In genomic region chr6:6330407-6330806, GRCh38 we compare ENCODE assay signal across 19 cellular contexts. TPM values are rescaled to one million over a fixed set of nuclear protein-coding genes. Genes with fewer than 3 reads are reported as not detected.
"Had no signal": no experiment of that assay in that cellular context is flagged by ENCODE, and none has a peak within 500 bp of the region (broad histone marks: within the 10 kb centered on the region; RNA-seq: fewer than 3 reads in every experiment).

No MANE protein-coding gene starts in this region.

- H3K4me1 ChIP-seq: body of pancreas, gastroesophageal sphincter, neural progenitor cell, pancreas had no signal

- ATAC-seq: body of pancreas; effector memory CD8-positive, alpha-beta T cell; gastroesophageal sphincter; pancreas had no signal

- H3K9me3 Mint-ChIP-seq: activated CD4-positive, alpha-beta T cell treated with anti-CD3 and anti-CD28 coated beads, Interleukin-2, amount 10 ng/mL, durations not matched to agents 7 days and 5 days; activated T-helper 2 cell treated with anti-CD3 and anti-CD28 coated beads, Interferon-gamma antibody, Interleukin-2, Interleukin-4, amounts not matched to agents 10 μg/mL and 5 μg/mL and 100 μg/mL, durations not matched to agents 14 hours and 24 hours and 36 hours; effector memory CD8-positive, alpha-beta T cell; neural progenitor cell; T-helper 1 cell treated with Interleukin-12 subunit alpha and Interleukin-12 subunit beta and Interleukin-4 antibody, amounts not matched to agents 30 μg/mL and 1 μg/mL, for 36 hours had no signal

- H3K36me3 ChIP-seq: gastroesophageal sphincter, neural progenitor cell, pancreas had no signal

- H3K9me3 ChIP-seq: body of pancreas, pancreas had no signal

- H3K27ac Mint-ChIP-seq: activated CD4-positive, alpha-beta T cell treated with anti-CD3 and anti-CD28 coated beads, Interleukin-2, amount 10 ng/mL, durations not matched to agents 7 days and 5 days; activated T-helper 2 cell treated with anti-CD3 and anti-CD28 coated beads, Interferon-gamma antibody, Interleukin-2, Interleukin-4, amounts not matched to agents 10 μg/mL and 5 μg/mL and 100 μg/mL, durations not matched to agents 14 hours and 24 hours and 36 hours; effector memory CD8-positive, alpha-beta T cell; neural progenitor cell; T-helper 1 cell treated with Interleukin-12 subunit alpha and Interleukin-12 subunit beta and Interleukin-4 antibody, amounts not matched to agents 30 μg/mL and 1 μg/mL, for 36 hours had no signal

- H3K4me3 Mint-ChIP-seq: activated CD4-positive, alpha-beta T cell treated with anti-CD3 and anti-CD28 coated beads, Interleukin-2, amount 10 ng/mL, durations not matched to agents 7 days and 5 days; effector memory CD8-positive, alpha-beta T cell; neural progenitor cell; T-helper 1 cell treated with Interleukin-12 subunit alpha and Interleukin-12 subunit beta and Interleukin-4 antibody, amounts not matched to agents 30 μg/mL and 1 μg/mL, for 36 hours had no signal

- H3K36me3 Mint-ChIP-seq: neural progenitor cell had no signal

- DNase-seq: activated CD4-positive, alpha-beta T cell treated with anti-CD3 and anti-CD28 coated beads, Interleukin-2, amount 10 ng/mL, durations not matched to agents 7 days and 5 days; activated naive CD4-positive, alpha-beta T cell treated with anti-CD3 and anti-CD28 coated beads, Interleukin-2, amount 50 U/mL, for 16 hours; amniotic stem cell; body of pancreas; central memory CD4-positive, alpha-beta T cell; cortex of kidney; effector memory CD8-positive, alpha-beta T cell; hippocampal formation; kidney glomerular epithelial cell; pancreas; stimulated activated CD4-positive, alpha-beta T cell treated with anti-CD3 and anti-CD28 coated beads, Interleukin-15, amount 100 ng/mL, for 24 hours; stimulated activated CD4-positive, alpha-beta T cell treated with anti-CD3 and anti-CD28 coated beads, Interleukin-4, amount 100 ng/mL, for 4 hours; substantia nigra; trophoblast cell had no signal

- H3K27ac ChIP-seq: body of pancreas, epithelial cell of prostate, neural progenitor cell, pancreas had no signal

- H2AFZ ChIP-seq: neural progenitor cell had no signal

- H3K4me2 ChIP-seq: neural progenitor cell had no signal

- H3K9ac ChIP-seq: neural progenitor cell had no signal

- H3K27me3 ChIP-seq: body of pancreas, neural progenitor cell, pancreas had no signal

- H3K4me3 ChIP-seq: body of pancreas, gastroesophageal sphincter, neural progenitor cell, pancreas had no signal

RNA-seq across cellular contexts. Expression of gene F13A1, which starts 9.9 kb away (rescaled TPM):
- total RNA-seq: activated CD4-positive, alpha-beta T cell treated with anti-CD3 and anti-CD28 coated beads, Interleukin-2, amount 10 ng/mL, durations not matched to agents 7 days and 5 days; activated T-helper 2 cell treated with anti-CD3 and anti-CD28 coated beads, Interferon-gamma antibody, Interleukin-2, Interleukin-4, amounts not matched to agents 10 μg/mL and 5 μg/mL and 100 μg/mL, durations not matched to agents 14 hours and 24 hours and 36 hours had no signal
